Comparison of ENCODE assay signal across 14 cellular contexts in the genomic region with DNA sequence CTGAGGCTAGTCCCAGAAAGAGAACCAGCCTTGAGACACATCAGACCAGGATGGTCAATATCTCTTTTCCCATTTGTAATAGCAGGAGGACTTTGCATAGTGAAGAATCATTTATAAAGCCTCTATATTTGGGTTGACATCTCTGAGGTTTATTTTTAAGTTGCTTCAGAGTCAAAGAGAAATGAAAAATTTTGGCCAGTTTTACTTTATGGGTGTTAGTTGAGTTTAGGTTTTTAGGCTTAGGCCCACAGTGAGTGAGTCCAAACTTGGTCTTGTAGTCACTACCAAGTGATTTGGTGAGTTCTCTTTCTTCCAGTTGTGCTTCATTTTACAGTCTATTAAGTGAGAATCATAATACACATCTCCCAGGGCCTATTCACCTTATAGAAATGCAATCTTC. TPM values are rescaled to one million over a fixed set of nuclear protein-coding genes. Genes with fewer than 3 reads are reported as not detected.
DNase-seq lines count a peak whose midpoint lies in the region; ATAC-seq, FAIRE-seq and TF ChIP-seq lines count a peak whose summit lies in the region.
"Had no signal": no experiment of that assay in that cellular context is flagged by ENCODE, and none has a peak within 500 bp of the region (broad histone marks: within the 10 kb centered on the region; RNA-seq: fewer than 3 reads in every experiment).

No MANE protein-coding gene starts in this region.

- no peaks in the 10 kb centered on the region for H3K27me3 ChIP-seq in right atrium auricular region
- peaks cover 0 to 18% (median 0%) of the 10 kb centered on the region in 4 donors for H3K27me3 ChIP-seq in esophagus squamous epithelium
- no peaks in the 10 kb centered on the region for H3K27me3 ChIP-seq in psoas muscle (ENCODE audit: insufficient read depth in 3 of 3, low read length in 2 of 3)
- peaks cover 0 to 3% of the 10 kb centered on the region in 2 donors for H3K27me3 ChIP-seq in small intestine (ENCODE audit: control insufficient read depth in 2 of 2, insufficient read depth in 2 of 2, low read length in 2 of 2)

- H3K27ac ChIP-seq in right atrium auricular region = peak overlapping the region; percentile 91 to 93
- H3K27ac ChIP-seq in esophagus squamous epithelium = peak overlapping the region in 3 of 4 donors; percentile 90 to 92 (median 92)
- H3K27ac ChIP-seq in psoas muscle = peak overlapping the region; percentile 88
- H3K27ac ChIP-seq in small intestine (ENCODE audit: low read depth in 1 of 2, low read length in 1 of 2) = no peak overlapping the region

- H3K36me3 ChIP-seq in right atrium auricular region (no peaks in the 10 kb centered on the region), esophagus squamous epithelium (no peaks in the 10 kb centered on the region), psoas muscle (ENCODE audit: insufficient read depth in 1 of 2, low read depth in 1 of 2) (no peaks in the 10 kb centered on the region), small intestine (ENCODE audit: control insufficient read depth in 2 of 2, insufficient read depth in 2 of 2, low read length in 2 of 2) (no peaks in the 10 kb centered on the region)
- H3K36me3 ChIP-seq: HAP-1 had no signal

- peaks cover 0 to 20% of the 10 kb centered on the region in 2 donors for H3K4me1 ChIP-seq in right atrium auricular region
- peaks cover 0 to 55% (median 5%) of the 10 kb centered on the region in 3 donors for H3K4me1 ChIP-seq in esophagus squamous epithelium
- peaks cover 63% of the 10 kb centered on the region for H3K4me1 ChIP-seq in psoas muscle
- H3K4me1 ChIP-seq in small intestine (ENCODE audit: control insufficient read depth in 2 of 2, insufficient read depth in 1 of 2, low read depth in 1 of 2, low read length in 1 of 2) = no peaks in the 10 kb centered on the region

- FAIRE-seq in small intestine (lab: Jason Lieb, UNC) = no peak
- FAIRE-seq: RCC 7860 had no signal

- H3K4me3 ChIP-seq in right atrium auricular region (no peak overlapping the region), esophagus squamous epithelium (peak overlapping the region in 1 of 4 donors; percentile 3), psoas muscle (peak overlapping the region; percentile 76), small intestine (ENCODE audit: low read depth in 1 of 2, low read length in 2 of 2) (no peak overlapping the region)

- no peak for ATAC-seq in left cardiac atrium
- no peak for ATAC-seq in psoas muscle

- TF ChIP-seq POLR2A in esophagus squamous epithelium (IDR thresholded peaks at IDR 0.05) = no peak

- H3K9me3 ChIP-seq in right atrium auricular region (no peaks in the 10 kb centered on the region), esophagus squamous epithelium (no peaks in the 10 kb centered on the region), psoas muscle (no peaks in the 10 kb centered on the region), small intestine (ENCODE audit: control insufficient read depth, low read depth) (no peaks in the 10 kb centered on the region)
- H3K9me3 ChIP-seq: HAP-1 had no signal

- DNase-seq in right atrium auricular region (ENCODE audit: low spot score) (no peak), left cardiac atrium (no peak), esophagus squamous epithelium (lab: John Stamatoyannopoulos, UW) (no peak), psoas muscle (no peak), GF-D8 (lab: John Stamatoyannopoulos, UW) (no peak), DMS153 treated with DMSO at 0.1 percent for 48 hours (lab: John Stamatoyannopoulos, UW; ENCODE audit: unreplicated experiment) (no peak), small intestine (no peak)
- DNase-seq in stimulated activated CD4-positive, alpha-beta T cell treated with anti-CD3 and anti-CD28 coated beads, Interleukin-4, amount 100 ng/mL, for 1 hour = no peak
- DNase-seq: activated effector memory CD4-positive, alpha-beta T cell treated with anti-CD3 and anti-CD28 coated beads, Interleukin-2, amount 50 U/mL, for 16 hours; DMS153; erythroblast; T-helper 2 cell had no signal

- TF ChIP-seq CTCF in right atrium auricular region (IDR thresholded peaks at IDR 0.05) (no peak), esophagus squamous epithelium (IDR thresholded peaks at IDR 0.05) (no peak), psoas muscle (IDR thresholded peaks at IDR 0.05) (no peak)

- intact Hi-C loops in left cardiac atrium (cut with DNase I) = loop anchor here (10.0 kb wide), 3 partner anchors 53 to 153 kb away; no protein-coding TSS in a partner anchor
- intact Hi-C loops in esophagus squamous epithelium (cut with DNase I) = loop anchor here (10.0 kb wide), 1 partner anchor 53 kb away; no protein-coding TSS in a partner anchor
- intact Hi-C loops in psoas muscle (cut with DNase I) = no loop called here

RNA-seq across cellular contexts. Expression of a gene that starts 5.3 kb away (rescaled TPM):
- total RNA-seq in right atrium auricular region = 10 to 100 TPM; 36.1 to 57.5 TPM
- 10 to 100 TPM; 48.3 to 53.7 TPM for total RNA-seq in left cardiac atrium
- 10 to 100 TPM in 2 of 4 donors, 1 to 10 TPM in 2; 3.1 to 17.5 (median 9.9) TPM for total RNA-seq in esophagus squamous epithelium
- total RNA-seq in psoas muscle = 100 to 1,000 TPM; 148 to 530 (median 257) TPM
- 10 to 100 TPM in 2 of 3 donors, 1 to 10 TPM in 1; 9.3 to 96.4 (median 32.0) TPM for polyA plus RNA-seq in psoas muscle
- 1 to 10 TPM in 2 of 3 donors, under 1 TPM in 1; 0.89 to 7.2 (median 4.6) TPM for polyA plus RNA-seq in small intestine

Comparison
In these comparisons a context has a peak if more than half of its experiments do, and no peak if none do; other contexts are left out.
1. H3K27ac ChIP-seq: peak in right atrium auricular region (2 of 2), esophagus squamous epithelium (3 of 4) and psoas muscle (single experiment); none in small intestine (0 of 2).
2. intact Hi-C loops: an anchor here in left cardiac atrium (10.0 kb wide) and esophagus squamous epithelium (10.0 kb wide); none called in psoas muscle.